Comparison of ENCODE assay signal across 9 cellular contexts in the genomic region with DNA sequence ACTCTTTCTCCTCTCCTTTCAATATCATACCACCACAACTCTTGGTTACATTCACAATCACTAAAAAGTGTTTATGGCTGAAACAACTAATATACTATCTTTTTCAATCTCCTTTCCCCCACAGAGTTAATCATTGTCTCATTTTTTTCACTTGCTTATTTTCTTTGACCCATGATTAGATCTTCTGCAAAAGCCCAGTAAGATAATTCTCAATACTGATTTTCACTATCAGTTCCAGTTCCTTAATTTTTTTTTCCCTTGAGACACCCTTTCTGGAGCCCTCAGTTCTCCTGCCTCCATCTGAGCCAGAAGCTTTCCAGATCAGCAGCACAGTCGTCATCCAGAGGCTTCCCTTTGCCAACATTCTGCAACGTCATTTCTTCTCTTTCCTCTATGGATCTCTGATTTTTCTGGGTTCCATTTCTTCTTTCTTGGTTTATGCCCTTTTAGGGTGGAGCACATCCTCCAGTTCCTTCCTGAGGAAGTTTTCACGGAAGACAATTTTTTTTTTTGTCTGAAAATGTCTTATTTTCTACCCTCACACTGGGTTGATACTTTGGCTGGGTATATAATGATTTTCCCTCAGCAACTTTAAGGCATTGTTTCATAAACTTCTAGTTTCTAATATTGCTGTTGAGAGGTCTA.
DNase-seq lines count a peak whose midpoint lies in the region; ATAC-seq and TF ChIP-seq lines count a peak whose summit lies in the region.
"Had no signal": no experiment of that assay in that cellular context is flagged by ENCODE, and none has a peak within 500 bp of the region (broad histone marks: within the 10 kb centered on the region; RNA-seq: fewer than 3 reads in every experiment).

No MANE protein-coding gene starts in this region.

- no peaks in the 10 kb centered on the region for H3K9me3 Mint-ChIP-seq in MCF 10A (ENCODE audit: unreplicated experiment)
- no peaks in the 10 kb centered on the region for H3K9me3 Mint-ChIP-seq in effector memory CD8-positive, alpha-beta T cell

- H3K4me1 ChIP-seq in mammary epithelial cell (ENCODE audit: insufficient read depth, low read length) (peaks cover 12% of the 10 kb centered on the region), upper lobe of right lung (peaks cover 4% of the 10 kb centered on the region)

- H3K36me3 Mint-ChIP-seq in MCF 10A (ENCODE audit: insufficient read depth, unreplicated experiment) = no peaks in the 10 kb centered on the region
- peaks cover 2% of the 10 kb centered on the region for H3K36me3 Mint-ChIP-seq in effector memory CD8-positive, alpha-beta T cell (ENCODE audit: insufficient read depth)

- H3K9me3 ChIP-seq in mammary epithelial cell (replicated peaks; ENCODE audit: insufficient read depth, low read length) = peaks cover 13% of the 10 kb centered on the region
- H3K9me3 ChIP-seq in upper lobe of right lung = peaks cover 9% of the 10 kb centered on the region

- POLR2A ChIA-PET in MCF 10A (lab: Yijun Ruan, JAX) = no interaction called here

- intact Hi-C loops in MCF 10A (cut with micrococcal nuclease) (no loop called here), mammary epithelial cell (cut with micrococcal nuclease) (no loop called here), upper lobe of right lung (cut with DNase I) (no loop called here)

- dilution Hi-C loops in mammary epithelial cell (cut with HindIII; ENCODE audit: low sequenced_read_pairs) = no loop called here

- peaks cover 17% of the 10 kb centered on the region for H3K4me1 Mint-ChIP-seq in MCF 10A (ENCODE audit: insufficient read depth, unreplicated experiment)
- peaks cover 27 to 38% of the 10 kb centered on the region in 2 donors for H3K4me1 Mint-ChIP-seq in effector memory CD8-positive, alpha-beta T cell (ENCODE audit: low read depth in 2 of 2)

- H3K27ac ChIP-seq in mammary epithelial cell (ENCODE audit: insufficient read depth, low read depth, low read length) = no peak overlapping the region
- H3K27ac ChIP-seq in upper lobe of right lung = no peak overlapping the region

- no peaks in the 10 kb centered on the region for H3K79me2 ChIP-seq in mammary epithelial cell (ENCODE audit: insufficient read depth, low read length)

- BruUV-seq in MCF 10A (replicated peaks; lab: Mats Ljungman, UMichigan) (no TSS peak), mammary epithelial cell (replicated peaks; lab: Mats Ljungman, UMichigan) (no TSS peak)

- H3K4me3 ChIP-seq in mammary epithelial cell (replicated peaks in 1 of 3; ENCODE audit: insufficient read depth in 1 of 3, low read depth in 2 of 3, low read length in 3 of 3) (no peak overlapping the region), upper lobe of right lung (no peak overlapping the region)

- WGBS in mammary epithelial cell (ENCODE audit: low coverage, missing lambda C conversion rate) = 88% methylated on average over 3 of the region's 3 CpGs

- no peak for TF ChIP-seq CTCF in MCF 10A (IDR thresholded peaks at IDR 0.05; ENCODE audit: unreplicated experiment)
- no peak for TF ChIP-seq CTCF in mammary epithelial cell (conservative IDR thresholded peaks at IDR 0.05 in 1 of 2, IDR thresholded peaks at IDR 0.05 in 1 of 2; ENCODE audit: extremely low read depth in 1 of 2, insufficient read depth in 1 of 2, low read depth in 1 of 2, low read length in 2 of 2)
- TF ChIP-seq CTCF in upper lobe of right lung (IDR thresholded peaks at IDR 0.05) = no peak

- no peak overlapping the region for H2AFZ ChIP-seq in mammary epithelial cell (ENCODE audit: low read depth, low read length)

- H3K9ac ChIP-seq in mammary epithelial cell (ENCODE audit: insufficient read depth, low read length) = no peak overlapping the region

- H4K20me1 ChIP-seq in mammary epithelial cell (ENCODE audit: insufficient read depth, low read length) = no peaks in the 10 kb centered on the region

- H3K27ac Mint-ChIP-seq in MCF 10A (ENCODE audit: low read depth, unreplicated experiment) = peak overlapping the region; percentile 20
- peak overlapping the region in 1 of 2 donors; percentile 27 for H3K27ac Mint-ChIP-seq in effector memory CD8-positive, alpha-beta T cell

- H3K4me2 ChIP-seq in mammary epithelial cell (ENCODE audit: insufficient read depth, low read depth, low read length) = no peak overlapping the region

- H3K27me3 ChIP-seq in mammary epithelial cell (ENCODE audit: insufficient read depth, low read length) (peaks cover 5% of the 10 kb centered on the region), upper lobe of right lung (no peaks in the 10 kb centered on the region)

- ATAC-seq in HG02759 (IDR thresholded peaks at IDR 0.05; ENCODE audit: unreplicated experiment) (peak; percentile 65), upper lobe of right lung (peak; percentile 34)
- ATAC-seq in effector memory CD8-positive, alpha-beta T cell (replicated peaks) = no peak
- ATAC-seq: naive thymus-derived CD8-positive, alpha-beta T cell had no signal

- in situ Hi-C loops in mammary epithelial cell (cut with MboI; ENCODE audit: low sequenced_read_pairs in 2 of 2) = no loop called here

- H3K4me3 Mint-ChIP-seq in MCF 10A (ENCODE audit: unreplicated experiment) = no peak overlapping the region
- H3K4me3 Mint-ChIP-seq in effector memory CD8-positive, alpha-beta T cell = no peak overlapping the region

- H3K27me3 Mint-ChIP-seq in MCF 10A (ENCODE audit: insufficient read depth, unreplicated experiment) = no peaks in the 10 kb centered on the region
- no peaks in the 10 kb centered on the region for H3K27me3 Mint-ChIP-seq in effector memory CD8-positive, alpha-beta T cell

- CTCF ChIA-PET in MCF 10A (lab: Yijun Ruan, JAX) = no interaction called here
- CTCF ChIA-PET in mammary epithelial cell (lab: Charles Lee; ENCODE audit: low non-redundant PET) = no interaction called here

- H3K36me3 ChIP-seq in mammary epithelial cell (ENCODE audit: insufficient read depth, low read length) = no peaks in the 10 kb centered on the region
- no peaks in the 10 kb centered on the region for H3K36me3 ChIP-seq in upper lobe of right lung

- DNase-seq in MCF 10A (ENCODE audit: unreplicated experiment) (no peak), mammary epithelial cell (no peak), MV-4-11 (lab: John Stamatoyannopoulos, UW) (peak; percentile 82), upper lobe of right lung (no peak), COLO829 (ENCODE audit: low spot score) (no peak)
- DNase-seq in effector memory CD8-positive, alpha-beta T cell = no peak
- DNase-seq in stimulated activated CD4-positive, alpha-beta T cell treated with anti-CD3 and anti-CD28 coated beads, Interleukin-12 subunit alpha, Interleukin-12 subunit beta, amount 100 ng/mL, for 4 hours = no peak
- DNase-seq: naive thymus-derived CD8-positive, alpha-beta T cell had no signal
